9 cellular contexts compared by ENCODE assay signal in the genomic region with DNA sequence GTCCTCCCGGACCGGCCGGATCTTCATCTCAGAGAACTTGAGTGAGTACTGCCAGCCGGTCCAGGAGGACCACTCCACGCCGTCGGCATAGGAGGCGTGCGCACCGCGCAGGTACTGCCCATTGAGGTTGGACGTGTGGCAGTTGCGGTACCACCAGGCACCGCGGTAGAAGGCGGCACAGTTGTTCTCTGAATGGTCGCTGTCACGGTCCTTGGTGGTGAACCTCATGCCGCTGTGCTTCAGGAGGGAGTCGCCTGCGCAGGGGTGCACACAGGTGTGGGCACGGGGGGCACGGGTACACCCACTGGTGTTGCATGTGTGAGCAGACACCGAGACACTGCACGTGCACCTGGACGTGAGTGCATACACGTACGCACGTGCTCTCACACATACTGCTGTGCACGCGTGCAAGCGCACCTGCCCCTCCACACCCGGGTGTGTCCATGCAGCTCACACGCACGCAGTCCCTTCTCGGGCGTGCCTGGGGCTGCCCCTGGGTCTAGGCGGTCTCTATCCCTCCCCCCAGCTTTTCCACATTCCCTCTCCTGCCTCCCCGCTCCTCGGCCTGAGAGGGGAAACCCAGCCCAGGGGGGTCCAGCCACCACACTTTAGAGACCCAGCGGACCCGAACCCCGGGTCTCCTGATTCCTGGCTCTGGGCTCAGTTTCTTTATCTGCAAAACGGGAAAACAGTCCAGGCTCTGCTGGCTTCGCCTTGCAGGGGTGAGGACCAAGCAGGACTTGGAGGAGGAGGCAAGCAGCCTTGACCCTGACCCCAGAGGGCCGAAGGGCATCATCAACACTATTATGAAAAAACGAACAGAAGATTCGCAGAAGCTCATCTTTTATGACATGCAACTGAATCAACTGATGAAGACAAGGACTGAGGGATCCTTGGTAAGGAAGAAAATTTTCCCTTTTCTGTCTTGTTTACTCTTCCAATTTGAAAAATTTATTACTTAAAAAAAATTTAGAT. TPM values are rescaled to one million over a fixed set of nuclear protein-coding genes. Genes with fewer than 3 reads are reported as not detected.
"Had no signal": no experiment of that assay in that cellular context is flagged by ENCODE, and none has a peak within 500 bp of the region (broad histone marks: within the 10 kb centered on the region; RNA-seq: fewer than 3 reads in every experiment).

No MANE protein-coding gene starts in this region.

- H2AFZ ChIP-seq: GM23338 had no signal

- H3K36me3 ChIP-seq: HAP-1 had no signal

- H3K4me3 ChIP-seq: GM23338, HAP-1 had no signal

- H3K4me2 ChIP-seq: GM23338, KMS-11 had no signal

- DNase-seq: IMR-90, KBM-7 had no signal

- ATAC-seq: GM23338, HCT116 had no signal

- H3K27ac Mint-ChIP-seq: GM23338 had no signal

- H3K4me1 ChIP-seq: HAP-1 had no signal

- FAIRE-seq: H1, H54 had no signal

- H3K4me3 Mint-ChIP-seq: GM23338 had no signal

- H3K9ac ChIP-seq: KMS-11 had no signal

- H3K9me3 ChIP-seq: HAP-1 had no signal

- H3K27ac ChIP-seq: KMS-11 had no signal

- H3K9me3 Mint-ChIP-seq: GM23338 had no signal

RNA-seq across cellular contexts. Expression of a gene that starts 7.7 kb away (rescaled TPM):
- total RNA-seq: GM23338, H1, HT1080, IMR-90 had no signal
- polyA plus RNA-seq: GM23338, H1, IMR-90 had no signal
